ENCODE assay signal across 1 cellular context in genomic region chr7:1320616-1321289, GRCh38.
TF ChIP-seq lines count a peak whose summit lies in the region.

No MANE protein-coding gene starts in this region.

TF ChIP-seq in HepG2, 621 proteins besides CTCF, POLR2A, EP300 and RAD21 (continued from another document):
- TF ChIP-seq ZBTB10 (CRISPR knock-in tag; IDR thresholded peaks at IDR 0.05; ENCODE audit: borderline replicate concordance) (no peak), PHF20 (CRISPR knock-in tag; IDR thresholded peaks at IDR 0.05) (no peak), MTA1 (CRISPR knock-in tag; IDR thresholded peaks at IDR 0.05; ENCODE audit: borderline replicate concordance) (peak; percentile 34; the same call in 1 of the 2 replicates), ZNF768 (CRISPR knock-in tag; IDR thresholded peaks at IDR 0.05) (no peak), ZNF281 (CRISPR knock-in tag; IDR thresholded peaks at IDR 0.05; ENCODE audit: borderline replicate concordance) (peak; percentile 37; the same call in 1 of the 2 replicates), ZBTB7A (CRISPR knock-in tag; IDR thresholded peaks at IDR 0.05) (peak; percentile 23; the same call in 1 of the 2 replicates), HNF4A (CRISPR knock-in tag; IDR thresholded peaks at IDR 0.05) (peak; percentile 50)
TF ChIP-seq in HepG2: peak in this region for 6.
